In genomic region chr13:33493672-33494365, GRCh38 we compare ENCODE assay signal across 2 cellular contexts.
TF ChIP-seq lines count a peak whose summit lies in the region.

No MANE protein-coding gene starts in this region.

TF ChIP-seq in SK-N-SH, 30 proteins besides CTCF, POLR2A, EP300 and RAD21:
- TF ChIP-seq FOXJ3 (CRISPR knock-in tag; IDR thresholded peaks at IDR 0.05) (no peak), NRF1 (IDR thresholded peaks at IDR 0.05; ENCODE audit: low read depth, low read length) (no peak), RXRA (IDR thresholded peaks at IDR 0.05; ENCODE audit: borderline replicate concordance, low read depth) (no peak), FOSL2 (IDR thresholded peaks at IDR 0.05; ENCODE audit: borderline replicate concordance, low read depth) (no peak), FOXM1 (IDR thresholded peaks at IDR 0.05; ENCODE audit: low read depth) (no peak), MAX (IDR thresholded peaks at IDR 0.05; ENCODE audit: low read depth) (no peak), TAF1 (IDR thresholded peaks at IDR 0.05; ENCODE audit: borderline replicate concordance, low read depth, low read length) (no peak), IRF3 (IDR thresholded peaks at IDR 0.05; ENCODE audit: low read depth, low read length) (no peak), RCOR1 (IDR thresholded peaks at IDR 0.05; ENCODE audit: low read length) (no peak), REST (IDR thresholded peaks at IDR 0.05; ENCODE audit: low read depth, low read length) (no peak), ELF1 (IDR thresholded peaks at IDR 0.05) (no peak), JUND (IDR thresholded peaks at IDR 0.05) (no peak), SIN3A (IDR thresholded peaks at IDR 0.05; ENCODE audit: borderline replicate concordance, low read depth, low read length) (no peak), SMC3 (IDR thresholded peaks at IDR 0.05; ENCODE audit: low read depth, low read length) (no peak), POLR2AphosphoS5 (IDR thresholded peaks at IDR 0.05; ENCODE audit: low read depth, low read length) (no peak), MEF2A (IDR thresholded peaks at IDR 0.05; ENCODE audit: borderline replicate concordance, low read depth) (no peak), EZH2phosphoT487 (IDR thresholded peaks at IDR 0.05; ENCODE audit: borderline replicate concordance, low read depth) (no peak), PBX3 (IDR thresholded peaks at IDR 0.05) (no peak), USF1 (IDR thresholded peaks at IDR 0.05; ENCODE audit: borderline replicate concordance, low read depth) (no peak)

TF ChIP-seq in SK-N-SH treated with all-trans-retinoic acid at 6 μM for 48 hours, 23 proteins besides CTCF, POLR2A, EP300 and RAD21:
- TF ChIP-seq ZFP30 (CRISPR knock-in tag; IDR thresholded peaks at IDR 0.05) (no peak), POU6F1 (CRISPR knock-in tag; IDR thresholded peaks at IDR 0.05; ENCODE audit: borderline replicate concordance, low read depth) (no peak), PPARA (CRISPR knock-in tag; IDR thresholded peaks at IDR 0.05; ENCODE audit: borderline replicate concordance) (no peak), OSR1 (CRISPR knock-in tag; IDR thresholded peaks at IDR 0.05) (no peak), CSDC2 (CRISPR knock-in tag; IDR thresholded peaks at IDR 0.05) (no peak), TCF4 (CRISPR knock-in tag; IDR thresholded peaks at IDR 0.05; ENCODE audit: borderline replicate concordance) (no peak), GLIS3 (CRISPR knock-in tag; IDR thresholded peaks at IDR 0.05) (no peak)
